In genomic region chr21:37220981-37221664, GRCh38 we compare ENCODE assay signal across 8 cellular contexts. TPM values are rescaled to one million over a fixed set of nuclear protein-coding genes. Genes with fewer than 3 reads are reported as not detected.
DNase-seq lines count a peak whose midpoint lies in the region; ATAC-seq and TF ChIP-seq lines count a peak whose summit lies in the region.

No MANE protein-coding gene starts in this region.

- no peaks in the 10 kb centered on the region for H3K27me3 Mint-ChIP-seq in neural crest cell (ENCODE audit: low read depth)

- H3K4me1 ChIP-seq in GM23248 (ENCODE audit: insufficient read depth) = peaks cover 5% of the 10 kb centered on the region; the same call in 1 of the 2 replicates
- H3K4me1 ChIP-seq in Karpas-422 (ENCODE audit: low read length) = peaks cover 25% of the 10 kb centered on the region
- H3K4me1 ChIP-seq in RWPE2 (ENCODE audit: insufficient read depth, poor library complexity, severe bottlenecking) = peaks cover 4% of the 10 kb centered on the region
- peaks cover 11% of the 10 kb centered on the region for H3K4me1 ChIP-seq in stomach smooth muscle (ENCODE audit: control insufficient read depth, insufficient read depth, low read length)

- H3K36me3 Mint-ChIP-seq in neural crest cell (ENCODE audit: low read depth) = peaks cover 48% of the 10 kb centered on the region

- peak overlapping the region; percentile 89 for H3K4me2 ChIP-seq in GM23248 (ENCODE audit: unreplicated experiment)
- H3K4me2 ChIP-seq in Karpas-422 (ENCODE audit: low read depth, low read length, poor library complexity, severe bottlenecking) = peak overlapping the region; percentile 96

- DNase-seq in EL = peak; percentile 96
- DNase-seq in GM23248 = peak; percentile 98
- DNase-seq in Karpas-422 = peak; percentile 99
- peak; percentile 94 for DNase-seq in RWPE2 (ENCODE audit: low spot score)
- DNase-seq in activated effector memory CD4-positive, alpha-beta T cell treated with anti-CD3 and anti-CD28 coated beads, Interleukin-2, amount 50 U/mL, for 16 hours = peak; percentile 98
- DNase-seq in fibroblast of villous mesenchyme (ENCODE audit: low read depth) = peak; percentile 91
- peak; percentile 27 for DNase-seq in neural crest cell (ENCODE audit: low read depth, low spot score)

- no peak overlapping the region for H3K27ac Mint-ChIP-seq in neural crest cell (ENCODE audit: unreplicated experiment)

- H3K4me3 Mint-ChIP-seq in neural crest cell = peak overlapping the region; percentile 71

- peak overlapping the region; percentile 78 for H3K4me3 ChIP-seq in GM23248
- peak overlapping the region; percentile 80 for H3K4me3 ChIP-seq in Karpas-422 (ENCODE audit: low read length)
- H3K4me3 ChIP-seq in RWPE2 (ENCODE audit: severe bottlenecking) = peak overlapping the region; percentile 37
- H3K4me3 ChIP-seq in fibroblast of villous mesenchyme (ENCODE audit: low read depth, low read length) = peak overlapping the region; percentile 68
- peak overlapping the region; percentile 88 to 97 for H3K4me3 ChIP-seq in stomach smooth muscle (ENCODE audit: low read length in 2 of 2)

- peak; percentile 84 for ATAC-seq in RWPE2 (ENCODE audit: low read depth)

- H3K9me3 ChIP-seq in GM23248 (ENCODE audit: low read depth) (no peaks in the 10 kb centered on the region), Karpas-422 (ENCODE audit: low read length) (no peaks in the 10 kb centered on the region), RWPE2 (ENCODE audit: severe bottlenecking) (no peaks in the 10 kb centered on the region), stomach smooth muscle (ENCODE audit: control insufficient read depth in 2 of 2, low read length in 2 of 2) (no peaks in the 10 kb centered on the region)

- peaks cover 21% of the 10 kb centered on the region for H3K79me2 ChIP-seq in GM23248 (ENCODE audit: insufficient read depth)
- H3K79me2 ChIP-seq in Karpas-422 (ENCODE audit: low read length) = peaks cover 49% of the 10 kb centered on the region

- in situ Hi-C loops in GM23248 (cut with MboI) = no loop called here

- peaks cover 30% of the 10 kb centered on the region for H3K36me3 ChIP-seq in GM23248 (ENCODE audit: low read depth)
- H3K36me3 ChIP-seq in Karpas-422 (ENCODE audit: insufficient read depth, low read length) = peaks cover 41% of the 10 kb centered on the region
- H3K36me3 ChIP-seq in RWPE2 (ENCODE audit: low read depth) = peaks cover 18% of the 10 kb centered on the region
- peaks cover 22 to 23% of the 10 kb centered on the region in 2 donors for H3K36me3 ChIP-seq in stomach smooth muscle (ENCODE audit: control insufficient read depth in 2 of 2, insufficient read depth in 2 of 2, low read length in 2 of 2)

- H3K27ac ChIP-seq in GM23248 (peak overlapping the region; percentile 71), Karpas-422 (ENCODE audit: low read length) (peak overlapping the region; percentile 78), RWPE2 (ENCODE audit: poor library complexity, severe bottlenecking) (peak overlapping the region; percentile 12), stomach smooth muscle (ENCODE audit: low read length) (peak overlapping the region; percentile 46)

- H3K9ac ChIP-seq in GM23248 = peak overlapping the region; percentile 81
- H3K9ac ChIP-seq in Karpas-422 (ENCODE audit: low read length) = peak overlapping the region; percentile 85
- H3K9ac ChIP-seq in stomach smooth muscle (ENCODE audit: low read length in 2 of 2) = peak overlapping the region; percentile 74 to 76

- H4K20me1 ChIP-seq in GM23248 (ENCODE audit: insufficient read depth) = no peaks in the 10 kb centered on the region
- H4K20me1 ChIP-seq in Karpas-422 (ENCODE audit: insufficient read depth, low read depth, low read length) = 0 out of 2 replicates have a peak, but pooled peaks cover 9% of the 10 kb centered on the region

- no peaks in the 10 kb centered on the region for H3K9me2 ChIP-seq in GM23248 (ENCODE audit: insufficient read depth)
- H3K9me2 ChIP-seq in Karpas-422 (replicated peaks; ENCODE audit: insufficient read depth, low read length) = no peaks in the 10 kb centered on the region

- 0 out of 2 replicates have a peak, but pooled peaks cover 13% of the 10 kb centered on the region for H3F3A ChIP-seq in GM23248 (ENCODE audit: insufficient read depth)

- H2AFZ ChIP-seq in GM23248 = peak overlapping the region; percentile 79
- peak overlapping the region; percentile 72; the same call in 1 of the 2 replicates for H2AFZ ChIP-seq in Karpas-422 (ENCODE audit: low read length)

- H3K9me3 Mint-ChIP-seq in neural crest cell = no peaks in the 10 kb centered on the region

- WGBS in GM23248 (ENCODE audit: low coverage in 1 of 2, low lambda C conversion rate in 2 of 2, missing lambda C conversion rate in 2 of 2), 2 experiments = 6 to 7% methylated on average over 42 to 46 of the region's 46 CpGs

- TF ChIP-seq CTCF in RWPE2 (IDR thresholded peaks at IDR 0.05; ENCODE audit: poor library complexity, severe bottlenecking) (peak; percentile 71), fibroblast of villous mesenchyme (IDR thresholded peaks at IDR 0.05; ENCODE audit: insufficient read depth, low read depth, low read length) (peak; percentile 1), neural crest cell (conservative IDR thresholded peaks at IDR 0.05) (no peak)

- peaks cover 5% of the 10 kb centered on the region for H3K4me1 Mint-ChIP-seq in neural crest cell

- H3K27me3 ChIP-seq in GM23248 (replicated peaks; ENCODE audit: insufficient read depth) (no peaks in the 10 kb centered on the region), Karpas-422 (ENCODE audit: low read length) (no peaks in the 10 kb centered on the region), RWPE2 (ENCODE audit: insufficient read depth, poor library complexity, severe bottlenecking) (no peaks in the 10 kb centered on the region), stomach smooth muscle (ENCODE audit: control insufficient read depth in 1 of 2, insufficient read depth in 2 of 2, low read length in 2 of 2) (no peaks in the 10 kb centered on the region)

RNA-seq across cellular contexts. Expression of gene VPS26C, which starts 46.0 kb away (rescaled TPM):
- 44.1 and 55.0 TPM in 2 replicates for total RNA-seq in GM23248 (2014; rRNA removed; shearing (Covaris generic))
- 37.3 and 42.3 TPM in 2 replicates for polyA plus RNA-seq in GM23248 (2016; fragmentation: Nextera tagmentation; extraction: Ambion mirVana)
- 36.7 and 43.2 TPM in 2 replicates for total RNA-seq in Karpas-422 (2014; rRNA removed; shearing (Covaris generic); ENCODE audit: low replicate concordance)
- 61.2 and 63.0 TPM in 2 replicates for total RNA-seq in fibroblast of villous mesenchyme
- total RNA-seq in neural crest cell = 41.1 and 43.5 TPM in 2 replicates

Comparison
In these comparisons a context has a peak if more than half of its experiments do, and no peak if none do; other contexts are left out.
1. Peak in every context shown above with its lines: DNase-seq, ATAC-seq, H3K4me3 ChIP-seq and H3K27ac ChIP-seq.
2. DNase-seq: peak in every context shown above with its lines; median percentile 99 in Karpas-422; 98 in GM23248; 98 in activated effector memory CD4-positive, alpha-beta T cell treated with anti-CD3 and anti-CD28 coated beads, Interleukin-2, amount 50 U/mL, for 16 hours; 96 in EL; 94 in RWPE2; 91 in fibroblast of villous mesenchyme; 27 in neural crest cell.
3. H3K27ac ChIP-seq: peak in every context shown above with its lines; median percentile 78 in Karpas-422; 71 in GM23248; 46 in stomach smooth muscle; 12 in RWPE2.
4. H3K4me3 ChIP-seq: peak in every context shown above with its lines; median percentile 92 in stomach smooth muscle; 80 in Karpas-422; 78 in GM23248; 68 in fibroblast of villous mesenchyme; 37 in RWPE2.